In genomic region chr14:23939607-23940326, GRCh38 we compare ENCODE assay signal across 1 cellular context.
TF ChIP-seq lines count a peak whose summit lies in the region.

No MANE protein-coding gene starts in this region.

TF ChIP-seq in K562, 482 proteins besides CTCF, POLR2A, EP300 and RAD21 (continued from another document and continues in another):
- TF ChIP-seq GTF3C2 (IDR thresholded peaks at IDR 0.05; ENCODE audit: borderline replicate concordance, extremely low read depth, insufficient read length), result no peak
- 0 out of 2 replicates have a peak, but pooled peaks have one; percentile 56 for TF ChIP-seq CREB3 (tag; conservative IDR thresholded peaks at IDR 0.05; ENCODE audit: low read depth)
- TF ChIP-seq HDGF (IDR thresholded peaks at IDR 0.05), result no peak
- TF ChIP-seq ZNF785 (CRISPR knock-in tag; IDR thresholded peaks at IDR 0.05), result peak; percentile 65; the same call in 1 of the 2 replicates
- no peak for TF ChIP-seq ZNF766 (CRISPR knock-in tag; conservative IDR thresholded peaks at IDR 0.05)
- peak; percentile 39; the same call in 1 of the 2 replicates for TF ChIP-seq DPF2 (IDR thresholded peaks at IDR 0.05)
- TF ChIP-seq WHSC1 (IDR thresholded peaks at IDR 0.05; ENCODE audit: low read length), result no peak
- TF ChIP-seq TEAD1 (CRISPR knock-in tag; IDR thresholded peaks at IDR 0.05), result peak in 1 of 2 experiments; percentile 96; a peak in 2 of 4 replicates
- TF ChIP-seq SOX6 (IDR thresholded peaks at IDR 0.05), result peak; percentile 85
- no peak for TF ChIP-seq FOXA1 (IDR thresholded peaks at IDR 0.05; ENCODE audit: borderline replicate concordance)
- TF ChIP-seq TCF15 (CRISPR knock-in tag; IDR thresholded peaks at IDR 0.05), result peak; percentile 94
- TF ChIP-seq NFRKB (IDR thresholded peaks at IDR 0.05; ENCODE audit: low read depth), result no peak
- peak in 1 of 2 experiments; percentile 63; a peak in 2 of 4 replicates for TF ChIP-seq TRIM24 (IDR thresholded peaks at IDR 0.05)
- TF ChIP-seq ID3 (CRISPR knock-in tag; IDR thresholded peaks at IDR 0.05), result no peak
- peak; percentile 84 for TF ChIP-seq ID3 (tag; IDR thresholded peaks at IDR 0.05)
- TF ChIP-seq KLF1 (tag; IDR thresholded peaks at IDR 0.05), result no peak
- peak; percentile 86 for TF ChIP-seq ZNF592 (IDR thresholded peaks at IDR 0.05)
- no peak for TF ChIP-seq KLF13 (tag; IDR thresholded peaks at IDR 0.05; ENCODE audit: borderline replicate concordance, low read depth)
- TF ChIP-seq BCOR (IDR thresholded peaks at IDR 0.05), result no peak
- TF ChIP-seq HSF4 (CRISPR knock-in tag; IDR thresholded peaks at IDR 0.05; ENCODE audit: borderline replicate concordance), result peak; percentile 97
- TF ChIP-seq GABPB1 (CRISPR knock-in tag; IDR thresholded peaks at IDR 0.05), result no peak
- no peak for TF ChIP-seq SMARCE1 (IDR thresholded peaks at IDR 0.05)
- peak; percentile 99 for TF ChIP-seq ZNF583 (CRISPR knock-in tag; IDR thresholded peaks at IDR 0.05)
- no peak for TF ChIP-seq NR4A1 (CRISPR knock-in tag; IDR thresholded peaks at IDR 0.05)
- TF ChIP-seq NR4A1 (tag; IDR thresholded peaks at IDR 0.05), result peak; percentile 97
- TF ChIP-seq ZNF12 (CRISPR knock-in tag; IDR thresholded peaks at IDR 0.05), result no peak
- TF ChIP-seq MECOM (CRISPR knock-in tag; IDR thresholded peaks at IDR 0.05), result peak; percentile 89
- TF ChIP-seq BACH1 (tag; IDR thresholded peaks at IDR 0.05), result peak; percentile 34; the same call in 1 of the 2 replicates
- peak; percentile 69; the same call in 1 of the 2 replicates for TF ChIP-seq PTTG1 (tag; IDR thresholded peaks at IDR 0.05; ENCODE audit: low read depth)
- TF ChIP-seq ZNF668 (CRISPR knock-in tag; IDR thresholded peaks at IDR 0.05), result peak; percentile 95; the same call in 1 of the 2 replicates
- TF ChIP-seq ZNF740 (CRISPR knock-in tag; IDR thresholded peaks at IDR 0.05), result no peak
- peak in 1 of 2 experiments; percentile 61; a peak in 1 of 4 replicates for TF ChIP-seq ZNF740 (tag; IDR thresholded peaks at IDR 0.05)
- no peak for TF ChIP-seq GABPB2 (CRISPR knock-in tag; conservative IDR thresholded peaks at IDR 0.05)
- no peak for TF ChIP-seq TAF7 (tag; IDR thresholded peaks at IDR 0.05)
- TF ChIP-seq ZNF707 (CRISPR knock-in tag; conservative IDR thresholded peaks at IDR 0.05), result peak; percentile 80
- no peak for TF ChIP-seq NCOA1 (IDR thresholded peaks at IDR 0.05; ENCODE audit: low read depth)
- TF ChIP-seq PHF21A (IDR thresholded peaks at IDR 0.05; ENCODE audit: borderline replicate concordance, low read depth), result no peak
- TF ChIP-seq SMAD4 (CRISPR knock-in tag; conservative IDR thresholded peaks at IDR 0.05), result peak; percentile 93
- TF ChIP-seq EZH2 (IDR thresholded peaks at IDR 0.05; ENCODE audit: borderline replicate concordance, low read depth, low read length), result no peak
- TF ChIP-seq ZNF232 (CRISPR knock-in tag; IDR thresholded peaks at IDR 0.05), result no peak
- peak; percentile 92 for TF ChIP-seq RREB1 (CRISPR knock-in tag; IDR thresholded peaks at IDR 0.05)
- peak; percentile 72 for TF ChIP-seq ZNF324 (CRISPR knock-in tag; IDR thresholded peaks at IDR 0.05)
- no peak for TF ChIP-seq SNAPC5 (CRISPR knock-in tag; IDR thresholded peaks at IDR 0.05)
- TF ChIP-seq ELK1 (CRISPR knock-in tag; IDR thresholded peaks at IDR 0.05), result no peak
- 0 out of 2 replicates have a peak, but pooled peaks have one; percentile 57 for TF ChIP-seq CREB5 (CRISPR knock-in tag; IDR thresholded peaks at IDR 0.05)
- TF ChIP-seq ERF (CRISPR knock-in tag; IDR thresholded peaks at IDR 0.05), result no peak
- peak; percentile 85 for TF ChIP-seq ZBTB9 (CRISPR knock-in tag; IDR thresholded peaks at IDR 0.05)
